In genomic region chr14:95496690-95497241, GRCh38 we compare ENCODE assay signal across 9 cellular contexts. TPM values are rescaled to one million over a fixed set of nuclear protein-coding genes. Genes with fewer than 3 reads are reported as not detected.
DNase-seq lines count a peak whose midpoint lies in the region; ATAC-seq and TF ChIP-seq lines count a peak whose summit lies in the region.
"Had no signal": no experiment of that assay in that cellular context is flagged by ENCODE, and none has a peak within 500 bp of the region (broad histone marks: within the 10 kb centered on the region; RNA-seq: fewer than 3 reads in every experiment).

No MANE protein-coding gene starts in this region.

- no peaks in the 10 kb centered on the region for H3K9me3 ChIP-seq in mucosa of rectum (ENCODE audit: control insufficient read depth in 2 of 2, low read length in 2 of 2)

- H3K4me3 Mint-ChIP-seq in IgD-negative memory B cell, result peak overlapping the region in 3 of 4 donors; percentile 20 to 89 (median 84)
- H3K4me3 Mint-ChIP-seq in central memory CD8-positive, alpha-beta T cell, result peak overlapping the region; percentile 41
- H3K4me3 Mint-ChIP-seq in type B pancreatic cell, result no peak overlapping the region
- H3K4me3 Mint-ChIP-seq: neural crest cell had no signal

- H3K4me1 ChIP-seq in mucosa of rectum (ENCODE audit: control insufficient read depth in 2 of 2, insufficient read depth in 2 of 2, low read length in 2 of 2), result peaks cover 31 to 59% of the 10 kb centered on the region in 2 donors

- no peak overlapping the region for H3K9ac ChIP-seq in mucosa of rectum (ENCODE audit: low read depth in 1 of 2, low read length in 2 of 2)

- peaks cover 17% of the 10 kb centered on the region for H3K36me3 Mint-ChIP-seq in IgD-negative memory B cell
- peaks cover 7% of the 10 kb centered on the region for H3K36me3 Mint-ChIP-seq in central memory CD8-positive, alpha-beta T cell (ENCODE audit: insufficient read depth)
- no peaks in the 10 kb centered on the region for H3K36me3 Mint-ChIP-seq in type B pancreatic cell

- H3K27ac Mint-ChIP-seq in IgD-negative memory B cell, result peak overlapping the region; percentile 94 to 98 (median 97)
- H3K27ac Mint-ChIP-seq in central memory CD8-positive, alpha-beta T cell (ENCODE audit: low read depth), result peak overlapping the region; percentile 96
- no peak overlapping the region for H3K27ac Mint-ChIP-seq in type B pancreatic cell

- no peak for ATAC-seq in central memory CD8-positive, alpha-beta T cell (replicated peaks; ENCODE audit: extremely low read depth, poor library complexity, severe bottlenecking)

- H3K27me3 ChIP-seq in mucosa of rectum (ENCODE audit: control insufficient read depth in 2 of 2, insufficient read depth in 2 of 2, low read length in 2 of 2), result no peaks in the 10 kb centered on the region

- H3K27me3 Mint-ChIP-seq in IgD-negative memory B cell (no peaks in the 10 kb centered on the region), type B pancreatic cell (peaks cover 16% of the 10 kb centered on the region)
- no peaks in the 10 kb centered on the region for H3K27me3 Mint-ChIP-seq in central memory CD8-positive, alpha-beta T cell

- peak overlapping the region in 1 of 2 donors; percentile 6 for H3K4me3 ChIP-seq in mucosa of rectum (ENCODE audit: low read length in 2 of 2)

- H3K27ac ChIP-seq in mucosa of rectum (ENCODE audit: low read depth in 2 of 2, low read length in 2 of 2), result peak overlapping the region; percentile 71 to 73

- DNase-seq in AG08396 (ENCODE audit: low spot score) (peak; percentile 25), NCI-H2081 treated with DMSO at 0.1 percent for 48 hours (lab: John Stamatoyannopoulos, UW) (no peak), activated gamma-delta T cell (lab: John Stamatoyannopoulos, UW) (no peak), GM10266 (ENCODE audit: extremely low spot score) (no peak), type B pancreatic cell (ENCODE audit: extremely low spot score, unreplicated experiment) (no peak)
- DNase-seq in central memory CD8-positive, alpha-beta T cell (ENCODE audit: low spot score in 2 of 2), result no peak

- no peaks in the 10 kb centered on the region for H3K36me3 ChIP-seq in mucosa of rectum (ENCODE audit: control insufficient read depth in 2 of 2, insufficient read depth in 2 of 2, low read length in 2 of 2)

- H3K4me1 Mint-ChIP-seq in IgD-negative memory B cell, result peaks cover 57 to 71% (median 69%) of the 10 kb centered on the region in 3 donors
- H3K4me1 Mint-ChIP-seq in central memory CD8-positive, alpha-beta T cell, result peaks cover 52% of the 10 kb centered on the region
- peaks cover 32% of the 10 kb centered on the region for H3K4me1 Mint-ChIP-seq in type B pancreatic cell (ENCODE audit: unreplicated experiment)

- TF ChIP-seq CTCF in GM10266 (IDR thresholded peaks at IDR 0.05; ENCODE audit: control insufficient read depth, insufficient read depth, low read depth, missing control alignments) (no peak), type B pancreatic cell (conservative IDR thresholded peaks at IDR 0.05) (no peak)

- H3K9me3 Mint-ChIP-seq in IgD-negative memory B cell, result peaks cover 0 to 4% (median 0%) of the 10 kb centered on the region in 3 donors
- no peaks in the 10 kb centered on the region for H3K9me3 Mint-ChIP-seq in central memory CD8-positive, alpha-beta T cell
- peaks cover 6% of the 10 kb centered on the region for H3K9me3 Mint-ChIP-seq in type B pancreatic cell

RNA-seq across cellular contexts. Expression of gene SYNE3, which starts 19.7 kb away (rescaled TPM):
- polyA plus RNA-seq in IgD-negative memory B cell, result 8.8 TPM
- total RNA-seq in type B pancreatic cell (ENCODE audit: low replicate concordance), result 0.65 and 2.9 TPM in 2 replicates

RNA-seq across cellular contexts. Expression of gene GLRX5, which starts 38.1 kb away (rescaled TPM):
- polyA plus RNA-seq in IgD-negative memory B cell, result 34.5 TPM
- total RNA-seq in type B pancreatic cell (ENCODE audit: low replicate concordance), result 48.8 and 59.4 TPM in 2 replicates
